In genomic region chr9:130556396-130557076, GRCh38 we compare ENCODE assay signal across 2 cellular contexts.
TF ChIP-seq lines count a peak whose summit lies in the region.

No MANE protein-coding gene starts in this region.

TF ChIP-seq in GM23338, 12 proteins besides CTCF, POLR2A, EP300 and RAD21:
- TF ChIP-seq ZNF331 (CRISPR knock-in tag; IDR thresholded peaks at IDR 0.05; ENCODE audit: low read depth): no peak
- no peak for TF ChIP-seq POLR2AphosphoS5 (IDR thresholded peaks at IDR 0.05; ENCODE audit: low read depth)
- no peak for TF ChIP-seq CREB1 (CRISPR knock-in tag; IDR thresholded peaks at IDR 0.05; ENCODE audit: low read depth)
- TF ChIP-seq EZH2phosphoT487 (IDR thresholded peaks at IDR 0.05; ENCODE audit: unreplicated experiment): no peak
- TF ChIP-seq NANOG (IDR thresholded peaks at IDR 0.05; ENCODE audit: borderline replicate concordance): no peak
- TF ChIP-seq STAT1 (IDR thresholded peaks at IDR 0.05; ENCODE audit: unreplicated experiment): no peak

TF ChIP-seq in H1, 55 proteins besides CTCF, POLR2A, EP300 and RAD21:
- TF ChIP-seq TEAD4 (IDR thresholded peaks at IDR 0.05; ENCODE audit: low read depth, low read length): no peak
- TF ChIP-seq SP1 (IDR thresholded peaks at IDR 0.05; ENCODE audit: low read depth, low read length): no peak
- no peak for TF ChIP-seq SRF (IDR thresholded peaks at IDR 0.05; ENCODE audit: low read depth, low read length)
- no peak for TF ChIP-seq ATF2 (IDR thresholded peaks at IDR 0.05; ENCODE audit: low read length)
- TF ChIP-seq SIRT6 (IDR thresholded peaks at IDR 0.05; ENCODE audit: low read length): no peak
- TF ChIP-seq, protein P1, sequence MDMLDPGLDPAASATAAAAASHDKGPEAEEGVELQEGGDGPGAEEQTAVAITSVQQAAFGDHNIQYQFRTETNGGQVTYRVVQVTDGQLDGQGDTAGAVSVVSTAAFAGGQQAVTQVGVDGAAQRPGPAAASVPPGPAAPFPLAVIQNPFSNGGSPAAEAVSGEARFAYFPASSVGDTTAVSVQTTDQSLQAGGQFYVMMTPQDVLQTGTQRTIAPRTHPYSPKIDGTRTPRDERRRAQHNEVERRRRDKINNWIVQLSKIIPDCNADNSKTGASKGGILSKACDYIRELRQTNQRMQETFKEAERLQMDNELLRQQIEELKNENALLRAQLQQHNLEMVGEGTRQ (IDR thresholded peaks at IDR 0.05; ENCODE audit: low read length): no peak
- TF ChIP-seq MAX (IDR thresholded peaks at IDR 0.05): no peak
- TF ChIP-seq PHF8 (conservative IDR thresholded peaks at IDR 0.05; ENCODE audit: low read depth, low read length): no peak
- TF ChIP-seq YY1 (IDR thresholded peaks at IDR 0.05; ENCODE audit: low read depth, low read length): no peak
- no peak for TF ChIP-seq SAP30 (IDR thresholded peaks at IDR 0.05; ENCODE audit: insufficient read depth, insufficient replicate concordance, low read length)
- no peak for TF ChIP-seq NRF1 (IDR thresholded peaks at IDR 0.05; ENCODE audit: low read depth, low read length)
- TF ChIP-seq BCL11A (IDR thresholded peaks at IDR 0.05; ENCODE audit: low read depth in 2 of 2, low read length in 2 of 2): no peak
- TF ChIP-seq RFX5 (IDR thresholded peaks at IDR 0.05; ENCODE audit: borderline replicate concordance, low read depth, low read length): no peak
- no peak for TF ChIP-seq GABPA (IDR thresholded peaks at IDR 0.05; ENCODE audit: borderline replicate concordance, insufficient read depth, low read length)
- TF ChIP-seq SUZ12 (IDR thresholded peaks at IDR 0.05; ENCODE audit: low read length): no peak
